9 cellular contexts compared by ENCODE assay signal in genomic region chr20:1844723-1845523, GRCh38.
DNase-seq lines count a peak whose midpoint lies in the region; ATAC-seq and TF ChIP-seq lines count a peak whose summit lies in the region.
"Had no signal": no experiment of that assay in that cellular context is flagged by ENCODE, and none has a peak within 500 bp of the region (broad histone marks: within the 10 kb centered on the region; RNA-seq: fewer than 3 reads in every experiment).

No MANE protein-coding gene starts in this region.

- no peak for DNase-seq in activated CD4-positive, CD25-positive, alpha-beta regulatory T cell (lab: John Stamatoyannopoulos, UW)
- peak; percentile 89 to 96 for DNase-seq in NOMO-1 (lab: John Stamatoyannopoulos, UW; ENCODE audit: unreplicated experiment in 2 of 2)
- DNase-seq in fibroblast of pulmonary artery (ENCODE audit: low read depth) = peak; percentile 81
- DNase-seq in stimulated activated CD4-positive, alpha-beta T cell treated with anti-CD3 and anti-CD28 coated beads, Interleukin-4, amount 100 ng/mL, for 24 hours = peak; percentile 27
- no peak for DNase-seq in NCI-H146 treated with DMSO at 0.1 percent for 48 hours (lab: John Stamatoyannopoulos, UW; ENCODE audit: unreplicated experiment)
- DNase-seq in NCI-H2196 (lab: John Stamatoyannopoulos, UW; ENCODE audit: unreplicated experiment) = no peak

- no peak overlapping the region for H3K4me3 ChIP-seq in fibroblast of pulmonary artery (replicated peaks; ENCODE audit: low read depth, low read length)
- H3K4me3 ChIP-seq: A549 had no signal

- peak; percentile 33 to 66 for ATAC-seq in activated CD4-positive, CD25-positive, alpha-beta regulatory T cell treated with anti-CD3 and anti-CD28 coated beads, Interleukin-2, amount 50 U/mL, for 24 hours
- ATAC-seq in HG02798 (IDR thresholded peaks at IDR 0.05; ENCODE audit: poor library complexity, unreplicated experiment) = peak; percentile 95
- ATAC-seq: A549 had no signal

- no peak for TF ChIP-seq CTCF in fibroblast of pulmonary artery (IDR thresholded peaks at IDR 0.05; ENCODE audit: low read length, missing control alignments)

Comparison
In these comparisons a context has a peak if more than half of its experiments do, and no peak if none do; other contexts are left out.
1. DNase-seq: peak in NOMO-1 (2 of 2), fibroblast of pulmonary artery (single experiment) and stimulated activated CD4-positive, alpha-beta T cell treated with anti-CD3 and anti-CD28 coated beads, Interleukin-4, amount 100 ng/mL, for 24 hours (single experiment); none in activated CD4-positive, CD25-positive, alpha-beta regulatory T cell (0 of 4), NCI-H146 treated with DMSO at 0.1 percent for 48 hours (single experiment) and NCI-H2196 (single experiment).